22 cellular contexts compared by ENCODE assay signal in genomic region chr4:177119021-177119461, GRCh38.
DNase-seq lines count a peak whose midpoint lies in the region; ATAC-seq and TF ChIP-seq lines count a peak whose summit lies in the region.
"Had no signal": no experiment of that assay in that cellular context is flagged by ENCODE, and none has a peak within 500 bp of the region (broad histone marks: within the 10 kb centered on the region; RNA-seq: fewer than 3 reads in every experiment).

No MANE protein-coding gene starts in this region.

- peaks cover 24% of the 10 kb centered on the region for H3K4me1 Mint-ChIP-seq in neural progenitor cell
- H3K4me1 Mint-ChIP-seq: stimulated activated naive CD8-positive, alpha-beta T cell treated with anti-CD3 and anti-CD28 coated beads, Interleukin-15, amount 100 ng/mL, for 72 hours had no signal

- H3K9me3 ChIP-seq in upper lobe of right lung: no peaks in the 10 kb centered on the region
- H3K9me3 ChIP-seq in neural progenitor cell (ENCODE audit: low read depth): no peaks in the 10 kb centered on the region
- H3K9me3 ChIP-seq: A549, uterus had no signal

- H3K79me2 ChIP-seq in ACC112 (ENCODE audit: control insufficient read depth, insufficient read depth, low read length, unreplicated experiment) (no peaks in the 10 kb centered on the region), neural progenitor cell (ENCODE audit: low read depth) (no peaks in the 10 kb centered on the region)

- H3K36me3 Mint-ChIP-seq in neural progenitor cell: peaks cover 5% of the 10 kb centered on the region
- H3K36me3 Mint-ChIP-seq: natural killer cell treated with Interleukin-12 subunit alpha and Interleukin-12 subunit beta and Interleukin-15 and Interleukin-18, amount 100 ng/mL, for 72 hours had no signal

- no peaks in the 10 kb centered on the region for H3F3A ChIP-seq in neural progenitor cell (ENCODE audit: low read depth)

- no peak overlapping the region for H3K4me3 Mint-ChIP-seq in neural progenitor cell
- H3K4me3 Mint-ChIP-seq: natural killer cell treated with Interleukin-12 subunit alpha and Interleukin-12 subunit beta and Interleukin-15 and Interleukin-18, amount 100 ng/mL, for 72 hours; stimulated activated naive CD8-positive, alpha-beta T cell treated with anti-CD3 and anti-CD28 coated beads, Interleukin-15, amount 100 ng/mL, for 72 hours; WTC11 had no signal

- H3K27ac ChIP-seq in ACC112 (ENCODE audit: low read depth, low read length): peak overlapping the region; percentile 88
- no peak overlapping the region for H3K27ac ChIP-seq in upper lobe of right lung
- no peak overlapping the region for H3K27ac ChIP-seq in neural progenitor cell
- H3K27ac ChIP-seq: A549, C4-2B had no signal

- H2AFZ ChIP-seq in ACC112 (ENCODE audit: low read length, unreplicated experiment) (peak overlapping the region; percentile 9), neural progenitor cell (replicated peaks) (no peak overlapping the region)

- no peak for ATAC-seq in GM18502 (IDR thresholded peaks at IDR 0.05; ENCODE audit: poor library complexity, unreplicated experiment)
- ATAC-seq in upper lobe of right lung: no peak
- ATAC-seq: A549; left colon; natural killer cell treated with Interleukin-12 subunit alpha and Interleukin-12 subunit beta and Interleukin-15 and Interleukin-18, amount 100 ng/mL, for 72 hours; stimulated activated naive CD8-positive, alpha-beta T cell treated with anti-CD3 and anti-CD28 coated beads, Interleukin-15, amount 100 ng/mL, for 72 hours; WTC11 had no signal

- no peaks in the 10 kb centered on the region for H4K20me1 ChIP-seq in neural progenitor cell (ENCODE audit: low read depth)

- intact Hi-C loops in upper lobe of right lung (cut with DNase I): no loop called here

- H3K9ac ChIP-seq in neural progenitor cell: no peak overlapping the region

- H3K4me1 ChIP-seq in ACC112 (ENCODE audit: control insufficient read depth, insufficient read depth, low read length, unreplicated experiment) (peaks cover 13% of the 10 kb centered on the region), upper lobe of right lung (no peaks in the 10 kb centered on the region), neural progenitor cell (peaks cover 3% of the 10 kb centered on the region)
- H3K4me1 ChIP-seq: A549, uterus had no signal

- H3K9me3 Mint-ChIP-seq in neural progenitor cell: peaks cover 20% of the 10 kb centered on the region

- no peak for TF ChIP-seq CTCF in choroid plexus epithelial cell (conservative IDR thresholded peaks at IDR 0.05; ENCODE audit: low read depth, low read length)
- TF ChIP-seq CTCF in upper lobe of right lung (IDR thresholded peaks at IDR 0.05): no peak
- no peak for TF ChIP-seq CTCF in neural progenitor cell (IDR thresholded peaks at IDR 0.05)

- H3K36me3 ChIP-seq in ACC112 (ENCODE audit: insufficient read depth, low read length) (no peaks in the 10 kb centered on the region), upper lobe of right lung (no peaks in the 10 kb centered on the region), neural progenitor cell (no peaks in the 10 kb centered on the region)
- H3K36me3 ChIP-seq: uterus had no signal

- H3K27ac Mint-ChIP-seq in neural progenitor cell: no peak overlapping the region
- H3K27ac Mint-ChIP-seq: natural killer cell treated with Interleukin-12 subunit alpha and Interleukin-12 subunit beta and Interleukin-15 and Interleukin-18, amount 100 ng/mL, for 72 hours; stimulated activated naive CD8-positive, alpha-beta T cell treated with anti-CD3 and anti-CD28 coated beads, Interleukin-15, amount 100 ng/mL, for 72 hours; WTC11 had no signal

- H3K27me3 Mint-ChIP-seq in neural progenitor cell (ENCODE audit: insufficient read depth, low read depth): no peaks in the 10 kb centered on the region
- H3K27me3 Mint-ChIP-seq: natural killer cell treated with Interleukin-12 subunit alpha and Interleukin-12 subunit beta and Interleukin-15 and Interleukin-18, amount 100 ng/mL, for 72 hours; stimulated activated naive CD8-positive, alpha-beta T cell treated with anti-CD3 and anti-CD28 coated beads, Interleukin-15, amount 100 ng/mL, for 72 hours had no signal

- DNase-seq in HCEC 1CT (peak; percentile 56), choroid plexus epithelial cell (ENCODE audit: low read depth) (peak; percentile 43), kidney glomerular epithelial cell (lab: John Stamatoyannopoulos, UW) (peak; percentile 32), RKO (ENCODE audit: low spot score) (no peak), upper lobe of right lung (no peak), neural progenitor cell (ENCODE audit: low spot score) (no peak)
- DNase-seq: activated CD4-positive, alpha-beta T cell treated with anti-CD3 and anti-CD28 coated beads, Interleukin-2, amount 50 U/mL, for 48 hours; activated gamma-delta T cell treated with Interleukin-2 at 50 U/mL for 16 hours; Karpas-422; left colon; NCI-H1092 treated with DMSO at 0.1 percent for 48 hours; NCI-H2081; stimulated activated naive CD8-positive, alpha-beta T cell treated with anti-CD3 and anti-CD28 coated beads, Interleukin-15, amount 100 ng/mL, for 72 hours; T-helper 9 cell had no signal

- H3K27me3 ChIP-seq in ACC112 (ENCODE audit: insufficient read depth, low read length): no peaks in the 10 kb centered on the region
- H3K27me3 ChIP-seq in upper lobe of right lung: no peaks in the 10 kb centered on the region
- H3K27me3 ChIP-seq in neural progenitor cell: no peaks in the 10 kb centered on the region
- H3K27me3 ChIP-seq: uterus had no signal

- H3K4me3 ChIP-seq in ACC112 (ENCODE audit: low read depth, low read length) (peak overlapping the region; percentile 42), choroid plexus epithelial cell (ENCODE audit: low read depth, low read length) (no peak overlapping the region), upper lobe of right lung (no peak overlapping the region), neural progenitor cell (no peak overlapping the region)
- H3K4me3 ChIP-seq: A549, skin epidermis, uterus had no signal

- no peak overlapping the region for H3K4me2 ChIP-seq in neural progenitor cell
- H3K4me2 ChIP-seq: A549 had no signal

Comparison
In these comparisons a context has a peak if more than half of its experiments do, and no peak if none do; other contexts are left out.
1. DNase-seq: peak in HCEC 1CT (single experiment), choroid plexus epithelial cell (single experiment) and kidney glomerular epithelial cell (single experiment); none in RKO (single experiment), upper lobe of right lung (single experiment) and neural progenitor cell (single experiment).